Comparison of ENCODE assay signal across 16 cellular contexts in genomic region chr12:122483969-122484368, GRCh38.
"Had no signal": no experiment of that assay in that cellular context is flagged by ENCODE, and none has a peak within 500 bp of the region (broad histone marks: within the 10 kb centered on the region; RNA-seq: fewer than 3 reads in every experiment).

No MANE protein-coding gene starts in this region.

- H3K9me3 Mint-ChIP-seq: endodermal cell, immature natural killer cell, nephron had no signal

- DNase-seq: activated CD4-positive, alpha-beta T cell treated with anti-CD3 and anti-CD28 coated beads, Interleukin-2, amount 50 U/mL, for 4 hours; activated effector memory CD4-positive, alpha-beta T cell treated with Interleukin-2 at 50 U/mL for 16 hours; endodermal cell; gastrocnemius medialis; heart left ventricle; immature natural killer cell; mesendoderm; occipital lobe; right cardiac atrium; SIG-M5; small intestine; stimulated activated CD4-positive, alpha-beta T cell treated with anti-CD3 and anti-CD28 coated beads, Interleukin-4, amount 100 ng/mL, for 24 hours; stimulated activated naive CD4-positive, alpha-beta T cell; transverse colon had no signal

- H3K4me3 Mint-ChIP-seq: endodermal cell, immature natural killer cell, nephron, WTC11 had no signal

- H3K4me1 Mint-ChIP-seq: endodermal cell, nephron, WTC11 had no signal

- ATAC-seq: gastrocnemius medialis, heart left ventricle, right cardiac atrium, WTC11 had no signal

- H3K27ac Mint-ChIP-seq: endodermal cell, nephron, WTC11 had no signal
